In the genomic region with DNA sequence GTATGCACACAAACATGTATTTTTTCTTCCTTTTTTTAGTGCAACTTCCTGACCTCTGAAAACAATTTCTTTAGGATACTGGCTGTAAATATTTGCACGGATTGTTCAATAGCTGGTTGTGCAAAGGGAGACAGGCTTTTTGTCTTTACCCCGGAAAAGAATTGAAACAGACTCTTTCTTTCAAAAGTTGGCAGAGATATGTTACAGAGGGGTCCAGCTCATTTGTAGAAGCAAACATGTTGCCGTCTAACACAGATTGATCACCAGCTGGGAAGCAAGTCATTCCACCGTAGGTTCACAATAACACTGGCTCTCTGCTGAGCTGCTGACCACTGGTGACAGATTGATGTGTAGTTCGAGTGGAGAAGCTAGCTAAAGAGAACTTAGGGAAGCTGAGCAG, we compare ENCODE assay signal across 1 cellular context.
TF ChIP-seq lines count a peak whose summit lies in the region.

No MANE protein-coding gene starts in this region.

TF ChIP-seq in K562, 482 proteins besides CTCF, POLR2A, EP300 and RAD21 (continued from another document):
- TF ChIP-seq, protein P1, sequence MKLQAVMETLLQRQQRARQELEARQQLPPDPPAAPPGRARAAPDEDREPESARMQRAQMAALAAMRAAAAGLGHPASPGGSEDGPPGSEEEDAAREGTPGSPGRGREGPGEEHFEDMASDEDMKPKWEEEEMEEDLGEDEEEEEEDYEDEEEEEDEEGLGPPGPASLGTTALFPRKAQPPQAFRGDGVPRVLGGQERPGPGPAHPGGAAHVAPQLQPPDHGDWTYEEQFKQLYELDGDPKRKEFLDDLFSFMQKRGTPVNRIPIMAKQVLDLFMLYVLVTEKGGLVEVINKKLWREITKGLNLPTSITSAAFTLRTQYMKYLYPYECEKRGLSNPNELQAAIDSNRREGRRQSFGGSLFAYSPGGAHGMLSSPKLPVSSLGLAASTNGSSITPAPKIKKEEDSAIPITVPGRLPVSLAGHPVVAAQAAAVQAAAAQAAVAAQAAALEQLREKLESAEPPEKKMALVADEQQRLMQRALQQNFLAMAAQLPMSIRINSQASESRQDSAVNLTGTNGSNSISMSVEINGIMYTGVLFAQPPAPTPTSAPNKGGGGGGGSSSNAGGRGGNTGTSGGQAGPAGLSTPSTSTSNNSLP (IDR thresholded peaks at IDR 0.05; ENCODE audit: borderline replicate concordance, low read depth, low read length), result no peak
